8 cellular contexts compared by ENCODE assay signal in the genomic region with DNA sequence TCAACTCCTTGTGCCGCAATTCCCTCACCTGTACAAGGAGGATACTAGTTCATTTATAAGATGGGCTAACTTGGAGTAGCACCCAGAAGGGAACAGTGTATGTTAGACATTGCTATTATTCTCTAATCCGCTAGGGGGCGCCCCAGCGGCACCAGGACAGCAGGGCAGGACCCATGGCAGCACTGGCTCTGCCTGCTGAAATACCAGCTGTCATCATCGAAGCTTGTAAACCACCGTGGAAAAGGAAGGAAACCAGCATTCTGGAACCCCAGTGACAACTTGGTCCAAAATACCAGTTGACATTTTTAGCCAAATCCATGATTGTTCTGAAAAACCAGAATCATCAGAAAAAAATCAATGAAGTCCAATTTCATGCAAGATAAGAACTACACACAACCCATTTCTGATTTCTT.
DNase-seq lines count a peak whose midpoint lies in the region; ATAC-seq and TF ChIP-seq lines count a peak whose summit lies in the region.

No MANE protein-coding gene starts in this region.

- H3K27ac ChIP-seq in coronary artery = peak overlapping the region in 1 of 2 donors; percentile 8
- H3K27ac ChIP-seq in thoracic aorta = peak overlapping the region; percentile 15 to 50

- DNase-seq in NCI-H2107 treated with DMSO at 0.1 percent for 48 hours (lab: John Stamatoyannopoulos, UW; ENCODE audit: unreplicated experiment) (peak; percentile 0), NCI-H2107 (lab: John Stamatoyannopoulos, UW) (no peak), HuH-7 (ENCODE audit: low spot score) (peak; percentile 58), SKM-1 treated with dmso at 0.1 percent for 144 hours (lab: John Stamatoyannopoulos, UW; ENCODE audit: unreplicated experiment) (peak; percentile 12), coronary artery (ENCODE audit: low spot score) (peak; percentile 81), medulla oblongata (ENCODE audit: extremely low spot score) (peak; percentile 85), thoracic aorta (ENCODE audit: low spot score) (no peak)

- peak; percentile 85 for ATAC-seq in GM21390 (IDR thresholded peaks at IDR 0.05; ENCODE audit: unreplicated experiment)
- peak; percentile 29 for ATAC-seq in thoracic aorta (ENCODE audit: insufficient number of reproducible peaks, low FRiP score, low read depth)

- peak; percentile 53 for TF ChIP-seq CTCF in coronary artery (IDR thresholded peaks at IDR 0.05)
- peak; percentile 88 for TF ChIP-seq CTCF in thoracic aorta (IDR thresholded peaks at IDR 0.05)

- H3K4me3 ChIP-seq in coronary artery (no peak overlapping the region), thoracic aorta (no peak overlapping the region)

- H3K4me1 ChIP-seq in thoracic aorta (ENCODE audit: control insufficient read depth in 1 of 2, low read depth in 2 of 2) = peaks cover 3 to 47% of the 10 kb centered on the region in 2 donors

- peaks cover 51% of the 10 kb centered on the region for H3K36me3 ChIP-seq in thoracic aorta

- no peaks in the 10 kb centered on the region for H3K9me3 ChIP-seq in thoracic aorta

- no peaks in the 10 kb centered on the region for H3K27me3 ChIP-seq in thoracic aorta (replicated peaks; ENCODE audit: insufficient read depth)

Comparison
In these comparisons a context has a peak if more than half of its experiments do, and no peak if none do; other contexts are left out.
1. DNase-seq: peak in NCI-H2107 treated with DMSO at 0.1 percent for 48 hours (single experiment), HuH-7 (single experiment), SKM-1 treated with dmso at 0.1 percent for 144 hours (single experiment), coronary artery (single experiment) and medulla oblongata (single experiment); none in NCI-H2107 (single experiment) and thoracic aorta (single experiment).